Comparison of ENCODE assay signal across 8 cellular contexts in the genomic region with DNA sequence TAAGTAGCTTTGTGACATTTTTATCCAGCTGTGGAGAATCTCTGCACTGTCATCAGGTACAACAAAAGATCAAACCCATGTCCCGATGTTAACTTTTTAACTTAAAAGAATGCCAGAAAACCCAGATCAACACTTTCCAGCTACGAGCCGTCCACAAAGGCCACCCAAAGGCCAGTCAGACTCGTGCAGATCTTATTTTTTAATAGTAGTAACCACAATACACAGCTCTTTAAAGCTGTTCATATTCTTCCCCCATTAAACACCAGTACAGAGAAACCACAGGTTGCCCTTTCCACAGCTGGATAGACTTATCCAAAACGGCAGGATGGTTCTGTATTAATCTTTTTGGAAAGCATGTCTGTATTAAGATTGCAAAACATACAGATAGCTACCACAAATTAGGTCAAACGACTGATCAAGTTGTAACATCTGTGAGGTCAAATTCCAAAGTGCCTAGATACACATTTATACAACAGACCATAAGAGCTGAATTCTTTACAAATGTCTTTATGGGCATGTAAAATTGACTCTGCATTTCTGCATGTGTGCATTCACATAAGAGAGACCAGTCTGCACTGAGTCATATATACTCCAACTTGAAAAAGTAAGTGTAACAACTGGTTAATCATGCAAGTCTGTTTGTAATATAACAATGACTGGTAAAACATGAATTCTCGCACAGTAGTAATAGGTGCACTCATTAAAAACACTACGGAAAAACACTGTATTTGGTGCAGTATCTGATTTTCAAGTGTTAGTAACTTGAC. TPM values are rescaled to one million over a fixed set of nuclear protein-coding genes. Genes with fewer than 3 reads are reported as not detected.
DNase-seq lines count a peak whose midpoint lies in the region; ATAC-seq and TF ChIP-seq lines count a peak whose summit lies in the region.

No MANE protein-coding gene starts in this region.

- H3K4me3 ChIP-seq in endodermal cell (ENCODE audit: low read length) = peak overlapping the region; percentile 92

- no peaks in the 10 kb centered on the region for H3K27me3 ChIP-seq in endodermal cell (ENCODE audit: control insufficient read depth, insufficient read depth, low read length, poor library complexity, severe bottlenecking)

- H3K9me3 ChIP-seq in endodermal cell (ENCODE audit: control insufficient read depth, low read length) = no peaks in the 10 kb centered on the region

- no peaks in the 10 kb centered on the region for H3K9me3 Mint-ChIP-seq in activated CD4-positive, alpha-beta T cell treated with anti-CD3 and anti-CD28 coated beads for 36 hours (ENCODE audit: low read depth)
- H3K9me3 Mint-ChIP-seq in endodermal cell = no peaks in the 10 kb centered on the region
- H3K9me3 Mint-ChIP-seq in natural killer cell = no peaks in the 10 kb centered on the region

- H3K27ac ChIP-seq in endodermal cell (ENCODE audit: low read depth, low read length) = no peak overlapping the region

- peak overlapping the region; percentile 97 for H3K4me3 Mint-ChIP-seq in activated CD4-positive, alpha-beta T cell treated with anti-CD3 and anti-CD28 coated beads for 36 hours
- H3K4me3 Mint-ChIP-seq in endodermal cell (peak overlapping the region; percentile 88), natural killer cell (peak overlapping the region; percentile 95)

- H3K36me3 Mint-ChIP-seq in activated CD4-positive, alpha-beta T cell treated with anti-CD3 and anti-CD28 coated beads for 36 hours (ENCODE audit: low read depth) = peaks cover 54% of the 10 kb centered on the region
- H3K36me3 Mint-ChIP-seq in endodermal cell (ENCODE audit: low read depth) = peaks cover 27% of the 10 kb centered on the region
- H3K36me3 Mint-ChIP-seq in natural killer cell = peaks cover 11% of the 10 kb centered on the region

- ATAC-seq in activated CD4-positive, alpha-beta T cell treated with anti-CD3 and anti-CD28 coated beads for 36 hours = peak; percentile 7
- ATAC-seq in natural killer cell = no peak

- no peaks in the 10 kb centered on the region for H3K4me1 ChIP-seq in endodermal cell (ENCODE audit: control insufficient read depth, insufficient read depth, low read length)

- H3K27me3 Mint-ChIP-seq in activated CD4-positive, alpha-beta T cell treated with anti-CD3 and anti-CD28 coated beads for 36 hours = no peaks in the 10 kb centered on the region
- H3K27me3 Mint-ChIP-seq in endodermal cell (ENCODE audit: insufficient read depth) = no peaks in the 10 kb centered on the region
- H3K27me3 Mint-ChIP-seq in natural killer cell (ENCODE audit: low read depth in 2 of 2) = no peaks in the 10 kb centered on the region

- TF ChIP-seq CTCF in endodermal cell (conservative IDR thresholded peaks at IDR 0.05) (no peak), natural killer cell (IDR thresholded peaks at IDR 0.05) (no peak)

- POLR2A ChIA-PET in activated CD4-positive, alpha-beta T cell treated with anti-CD3 and anti-CD28 coated beads for 36 hours (lab: Charles Lee) = interaction anchor here (0.6 to 0.9 kb wide), 2 partner anchors 110 to 140 kb away, joined by 3 to 5 read pairs; no protein-coding TSS in a partner anchor

- H3K36me3 ChIP-seq in endodermal cell (ENCODE audit: control insufficient read depth, insufficient read depth, low read length) = peaks cover 54% of the 10 kb centered on the region

- intact Hi-C loops in activated CD4-positive, alpha-beta T cell treated with anti-CD3 and anti-CD28 coated beads for 36 hours (cut with DNase I, micrococcal nuclease) = loop anchor here in 1 of 2 experiments (5.0 kb wide), 2 partner anchors 288 to 1262 kb away; partner anchors contain the start of gene LYST
- intact Hi-C loops in natural killer cell (cut with micrococcal nuclease) = loop anchor here (5.0 to 10.0 kb wide), 2 partner anchors 720 to 1262 kb away; partner anchors contain the start of genes ARID4B, GGPS1 and LYST

- DNase-seq in activated CD4-positive, alpha-beta T cell treated with anti-CD3 and anti-CD28 coated beads for 36 hours = no peak
- no peak for DNase-seq in activated CD4-positive, alpha-beta T cell treated with anti-CD3 and anti-CD28 coated beads, Interleukin-2, amount 50 U/mL, for 48 hours
- DNase-seq in RPMI8226 (peak; percentile 55), endodermal cell (no peak), natural killer cell (no peak), HK-2 (ENCODE audit: unreplicated experiment) (no peak), HuH-7.5 (ENCODE audit: low spot score) (no peak), NCI-H146 treated with DMSO at 0.1 percent for 48 hours (lab: John Stamatoyannopoulos, UW; ENCODE audit: unreplicated experiment) (no peak)

- peaks cover 37% of the 10 kb centered on the region for H3K4me1 Mint-ChIP-seq in activated CD4-positive, alpha-beta T cell treated with anti-CD3 and anti-CD28 coated beads for 36 hours
- H3K4me1 Mint-ChIP-seq in endodermal cell (peaks cover 61% of the 10 kb centered on the region), natural killer cell (peaks cover 74 to 79% of the 10 kb centered on the region in 2 donors)

- CTCF ChIA-PET in activated CD4-positive, alpha-beta T cell treated with anti-CD3 and anti-CD28 coated beads for 36 hours (lab: Charles Lee) = interaction anchor here (0.6 to 1.9 kb wide), 6 partner anchors 9 to 479 kb away, joined by 3 to 9 read pairs (median 4); no protein-coding TSS in a partner anchor

- H3K27ac Mint-ChIP-seq in activated CD4-positive, alpha-beta T cell treated with anti-CD3 and anti-CD28 coated beads for 36 hours = peak overlapping the region; percentile 98
- H3K27ac Mint-ChIP-seq in endodermal cell = no peak overlapping the region
- peak overlapping the region; percentile 97 to 99 for H3K27ac Mint-ChIP-seq in natural killer cell

- H3K9ac ChIP-seq in endodermal cell (ENCODE audit: extremely low read depth, low read length, poor library complexity, severe bottlenecking) = peak overlapping the region; percentile 28

- WGBS in endodermal cell (ENCODE audit: insufficient coverage in 1 of 2, insufficient read length in 1 of 2), 2 experiments = 65% methylated on average over 8 of the region's 8 CpGs; no CpG with 5 or more reads in 1 of the 2 experiments

RNA-seq across cellular contexts. Expression of gene IRF2BP2, which starts 5.1 kb away (rescaled TPM):
- 100 to 1,000 TPM; 132 to 200 TPM for total RNA-seq in activated CD4-positive, alpha-beta T cell treated with anti-CD3 and anti-CD28 coated beads for 36 hours
- 10 to 100 TPM; 41.6 to 45.7 TPM for total RNA-seq in endodermal cell
- 63.2 TPM for polyA plus RNA-seq in endodermal cell (2013, experiment 1 of 2)
- 56.4 TPM for polyA plus RNA-seq in endodermal cell (2013, experiment 2 of 2)
- total RNA-seq in natural killer cell = 100 to 1,000 TPM; 186 to 315 (median 266) TPM
